ENCODE assay signal across 17 cellular contexts in genomic region chr11:45409587-45409986, GRCh38.
"Had no signal": no experiment of that assay in that cellular context is flagged by ENCODE, and none has a peak within 500 bp of the region (broad histone marks: within the 10 kb centered on the region; RNA-seq: fewer than 3 reads in every experiment).

No MANE protein-coding gene starts in this region.

- H3K36me3 Mint-ChIP-seq: brain, memory B cell had no signal

- H3K79me2 ChIP-seq: parathyroid adenoma had no signal

- H3K27me3 ChIP-seq: uterus had no signal

- H3K4me3 ChIP-seq: stomach, thoracic aorta, uterus had no signal

- H3K27ac ChIP-seq: parathyroid adenoma, stomach, thoracic aorta, uterus had no signal

- H3K27me3 Mint-ChIP-seq: brain had no signal

- H3K4me1 Mint-ChIP-seq: activated CD4-positive, alpha-beta T cell treated with anti-CD3 and anti-CD28 coated beads, Interleukin-2, amount 10 ng/mL, durations not matched to agents 7 days and 5 days; central memory CD8-positive, alpha-beta T cell had no signal

- H2AFZ ChIP-seq: parathyroid adenoma had no signal

- H3K27ac Mint-ChIP-seq: activated CD4-positive, alpha-beta T cell treated with anti-CD3 and anti-CD28 coated beads, Interleukin-2, amount 10 ng/mL, durations not matched to agents 7 days and 5 days; activated T-helper 2 cell treated with anti-CD3 and anti-CD28 coated beads, Interferon-gamma antibody, Interleukin-2, Interleukin-4, amounts not matched to agents 10 μg/mL and 5 μg/mL and 100 μg/mL, durations not matched to agents 14 hours and 24 hours and 36 hours; memory B cell had no signal

- ATAC-seq: left colon had no signal

- H3K9ac ChIP-seq: parathyroid adenoma had no signal

- H3K4me3 Mint-ChIP-seq: activated CD4-positive, alpha-beta T cell treated with anti-CD3 and anti-CD28 coated beads, Interleukin-2, amount 10 ng/mL, durations not matched to agents 7 days and 5 days; central memory CD8-positive, alpha-beta T cell; memory B cell had no signal

- H3K9me3 Mint-ChIP-seq: activated CD4-positive, alpha-beta T cell treated with anti-CD3 and anti-CD28 coated beads, Interleukin-2, amount 10 ng/mL, durations not matched to agents 7 days and 5 days; activated T-helper 2 cell treated with anti-CD3 and anti-CD28 coated beads, Interferon-gamma antibody, Interleukin-2, Interleukin-4, amounts not matched to agents 10 μg/mL and 5 μg/mL and 100 μg/mL, durations not matched to agents 14 hours and 24 hours and 36 hours; central memory CD8-positive, alpha-beta T cell; memory B cell had no signal

- H3K4me1 ChIP-seq: parathyroid adenoma, stomach, uterus had no signal

- DNase-seq: activated CD4-positive, alpha-beta T cell treated with anti-CD3 and anti-CD28 coated beads, Interleukin-2, amount 10 ng/mL, durations not matched to agents 7 days and 5 days; activated CD4-positive, CD25-positive, alpha-beta regulatory T cell; activated CD8-positive, alpha-beta memory T cell treated with anti-CD3 and anti-CD28 coated beads for 24 hours; activated naive CD4-positive, alpha-beta T cell treated with anti-CD3 and anti-CD28 coated beads, Interleukin-2, amount 50 U/mL, for 16 hours; effector memory CD4-positive, alpha-beta T cell; hippocampal formation; left colon; stimulated activated CD4-positive, alpha-beta T cell treated with anti-CD3 and anti-CD28 coated beads, Interleukin-15, amount 100 ng/mL, for 24 hours; stimulated activated CD4-positive, alpha-beta T cell treated with anti-CD3 and anti-CD28 coated beads, Interleukin-4, amount 100 ng/mL, for 4 hours; stomach; uterus had no signal

- H3K9me3 ChIP-seq: stomach, thoracic aorta, uterus had no signal

- H3K36me3 ChIP-seq: stomach, thoracic aorta, uterus had no signal
